ENCODE assay signal across 23 cellular contexts in the genomic region with DNA sequence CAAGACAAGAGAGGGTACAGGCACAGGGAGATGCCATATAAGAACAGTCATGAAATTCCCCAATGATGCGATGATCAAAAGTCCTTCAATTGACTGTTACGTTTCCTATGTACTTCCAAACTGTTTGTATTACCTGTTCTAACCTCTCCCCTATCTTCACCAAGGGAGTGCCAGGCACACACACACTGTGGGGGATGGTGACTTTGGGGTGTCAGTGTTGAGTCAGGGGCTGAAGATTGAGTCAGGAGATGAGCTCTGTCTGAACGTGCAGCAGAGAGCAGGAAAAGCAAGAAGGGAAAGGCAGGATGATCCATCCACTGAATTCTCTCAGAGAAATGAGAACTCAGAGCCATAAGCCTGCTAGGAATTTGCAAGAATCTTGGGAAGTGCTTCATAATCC.
A peak's percentile ranks its signal among the peaks of the same experiment; 100 is the strongest.
DNase-seq lines count a peak whose midpoint lies in the region; ATAC-seq, FAIRE-seq and TF ChIP-seq lines count a peak whose summit lies in the region.
"Had no signal": no experiment of that assay in that cellular context is flagged by ENCODE, and none has a peak within 500 bp of the region (broad histone marks: within the 10 kb centered on the region; RNA-seq: fewer than 3 reads in every experiment).

No MANE protein-coding gene starts in this region.

- H3K4me3 ChIP-seq in IMR-90 (ENCODE audit: insufficient read depth, low read depth, low read length) (no peak overlapping the region), astrocyte (ENCODE audit: insufficient read depth, low read depth, low read length) (no peak overlapping the region), right lobe of liver (no peak overlapping the region), H7 (ENCODE audit: insufficient read depth, low read depth, low read length) (no peak overlapping the region)
- H3K4me3 ChIP-seq: A549; BLaER1 treated with 17β-estradiol and CSF1 and Interleukin-3, amounts not matched to agents 10 nM and 100 nM; GM23338; PC-9; SJCRH30 had no signal

- H3K27me3 ChIP-seq in IMR-90 (ENCODE audit: control insufficient read depth, insufficient read depth, low read length) (no peaks in the 10 kb centered on the region), astrocyte (ENCODE audit: insufficient read depth, low read length) (no peaks in the 10 kb centered on the region), foreskin keratinocyte (no peaks in the 10 kb centered on the region), right lobe of liver (no peaks in the 10 kb centered on the region), H7 (ENCODE audit: control insufficient read depth, insufficient read depth, low read length) (no peaks in the 10 kb centered on the region)
- H3K27me3 ChIP-seq: BLaER1 treated with 17β-estradiol and CSF1 and Interleukin-3, amounts not matched to agents 10 nM and 100 nM; SJCRH30 had no signal

- no peaks in the 10 kb centered on the region for H3K36me3 Mint-ChIP-seq in astrocyte (ENCODE audit: low read depth, unreplicated experiment)
- H3K36me3 Mint-ChIP-seq: CD8-positive, alpha-beta T cell had no signal

- peak overlapping the region; percentile 3 for H2BK5ac ChIP-seq in IMR-90 (ENCODE audit: low read depth, low read length, poor library complexity, severe bottlenecking)

- peak overlapping the region; percentile 79 for H2AFZ ChIP-seq in IMR-90 (replicated peaks; ENCODE audit: low read length, poor library complexity)
- no peak overlapping the region for H2AFZ ChIP-seq in astrocyte (ENCODE audit: low read depth, low read length)
- H2AFZ ChIP-seq: GM23338, PC-9 had no signal

- peak overlapping the region; percentile 65 for H3K4ac ChIP-seq in IMR-90 (ENCODE audit: low read depth, low read length)

- H2BK20ac ChIP-seq in IMR-90 (ENCODE audit: low read depth, low read length), result 0 out of 2 replicates have a peak overlapping the region, but pooled peaks have one; percentile 43

- H4K8ac ChIP-seq in IMR-90 (ENCODE audit: low read depth in 2 of 2, low read length in 2 of 2), result peak overlapping the region in 1 of 2 experiments; percentile 68; a peak in 1 of 4 replicates

- no peak for ATAC-seq in IMR-90 (ENCODE audit: low read depth)
- ATAC-seq in foreskin keratinocyte, result peak; percentile 99
- ATAC-seq in right lobe of liver, result no peak
- no peak for ATAC-seq in HG02840 (IDR thresholded peaks at IDR 0.05; ENCODE audit: low FRiP score, unreplicated experiment)
- ATAC-seq: A549; CD8-positive, alpha-beta T cell; GM23338 had no signal

- no peaks in the 10 kb centered on the region for H3K9me3 Mint-ChIP-seq in astrocyte (ENCODE audit: unreplicated experiment)
- H3K9me3 Mint-ChIP-seq: CD8-positive, alpha-beta T cell; GM23338 had no signal

- in situ Hi-C loops in IMR-90 (cut with MboI; ENCODE audit: low sequenced_read_pairs), result no loop called here

- H4K20me1 ChIP-seq in IMR-90 (ENCODE audit: insufficient read depth, low read length), result no peaks in the 10 kb centered on the region
- H4K20me1 ChIP-seq in astrocyte (ENCODE audit: insufficient read depth, low read length), result no peaks in the 10 kb centered on the region
- H4K20me1 ChIP-seq: BLaER1 treated with 17β-estradiol and CSF1 and Interleukin-3, amounts not matched to agents 10 nM and 100 nM had no signal

- H3K36me3 ChIP-seq in IMR-90 (ENCODE audit: control insufficient read depth, insufficient read depth, low read length) (no peaks in the 10 kb centered on the region), astrocyte (ENCODE audit: insufficient read depth, low read length) (no peaks in the 10 kb centered on the region), right lobe of liver (no peaks in the 10 kb centered on the region), H7 (replicated peaks; ENCODE audit: control insufficient read depth, insufficient read depth, low read length) (no peaks in the 10 kb centered on the region)
- H3K36me3 ChIP-seq: BLaER1 treated with 17β-estradiol and CSF1 and Interleukin-3, amounts not matched to agents 10 nM and 100 nM; SJCRH30 had no signal

- H3K79me2 ChIP-seq in astrocyte (ENCODE audit: insufficient read depth, low read length), result no peaks in the 10 kb centered on the region

- no peak for FAIRE-seq in astrocyte (lab: Jason Lieb, UNC)
- FAIRE-seq: A549, D721Med, G401.6 had no signal

- TF ChIP-seq RAD21 in IMR-90 (IDR thresholded peaks at IDR 0.05; ENCODE audit: low read length), result no peak

- H3K27ac Mint-ChIP-seq in astrocyte (ENCODE audit: unreplicated experiment), result peak overlapping the region; percentile 35
- H3K27ac Mint-ChIP-seq: CD8-positive, alpha-beta T cell; GM23338 had no signal

- TF ChIP-seq CTCF in IMR-90 (conservative IDR thresholded peaks at IDR 0.05; ENCODE audit: low read depth, low read length), result no peak
- no peak for TF ChIP-seq CTCF in astrocyte (IDR thresholded peaks at IDR 0.05; ENCODE audit: insufficient read depth, low read depth, low read length)
- no peak for TF ChIP-seq CTCF in foreskin keratinocyte (conservative IDR thresholded peaks at IDR 0.05)
- TF ChIP-seq CTCF in right lobe of liver (IDR thresholded peaks at IDR 0.05), result no peak

- H2AK5ac ChIP-seq in IMR-90 (ENCODE audit: low read depth, low read length), result peak overlapping the region; percentile 81

- no peaks in the 10 kb centered on the region for H3K27me3 Mint-ChIP-seq in astrocyte (ENCODE audit: low read depth, unreplicated experiment)

- H3K4me2 ChIP-seq in IMR-90 (ENCODE audit: low read depth, low read length), result no peak overlapping the region
- H3K4me2 ChIP-seq in astrocyte (ENCODE audit: low read length), result no peak overlapping the region
- H3K4me2 ChIP-seq: A549; BLaER1 treated with 17β-estradiol and CSF1 and Interleukin-3, amounts not matched to agents 10 nM and 100 nM; GM23338; KMS-11; PC-9 had no signal

- 0 out of 2 replicates have a peak overlapping the region, but pooled peaks have one; percentile 2 for H3K23ac ChIP-seq in IMR-90 (ENCODE audit: low read depth, low read length)

- H3K27ac ChIP-seq in IMR-90 (ENCODE audit: insufficient read depth, low read length), result no peak overlapping the region
- no peak overlapping the region for H3K27ac ChIP-seq in astrocyte (ENCODE audit: low read depth, low read length)
- H3K27ac ChIP-seq in foreskin keratinocyte, result peak overlapping the region; percentile 67
- no peak overlapping the region for H3K27ac ChIP-seq in right lobe of liver
- H3K27ac ChIP-seq: A549; BLaER1 treated with 17β-estradiol and CSF1 and Interleukin-3, amounts not matched to agents 10 nM and 100 nM; KMS-11; PC-9; SJCRH30 had no signal

- H3K9me1 ChIP-seq in IMR-90 (ENCODE audit: insufficient read depth, low read length), result peaks cover 9% of the 10 kb centered on the region

- peak overlapping the region; percentile 25; the same call in 1 of the 2 replicates for H3K18ac ChIP-seq in IMR-90 (ENCODE audit: low read depth, low read length)

- no TSS peak for BruUV-seq in IMR-90 (replicated peaks; lab: Mats Ljungman, UMichigan)

- no peak overlapping the region for H3K4me3 Mint-ChIP-seq in astrocyte (ENCODE audit: unreplicated experiment)
- H3K4me3 Mint-ChIP-seq: CD8-positive, alpha-beta T cell; GM23338 had no signal

- peak overlapping the region; percentile 75; the same call in 1 of the 2 replicates for H3K14ac ChIP-seq in IMR-90 (replicated peaks; ENCODE audit: low read depth, low read length)

- WGBS in IMR-90 (ENCODE audit: extremely low coverage in 2 of 2, insufficient read length in 1 of 2), 2 experiments, result no CpG with 5 or more reads among the region's 3 CpGs
- WGBS in right lobe of liver (ENCODE audit: insufficient coverage, low coverage, low lambda C conversion rate, missing lambda C conversion rate), result 83% methylated on average over 3 of the region's 3 CpGs

- peak overlapping the region; percentile 23 for H2BK120ac ChIP-seq in IMR-90 (ENCODE audit: low read depth, low read length)

- H3K56ac ChIP-seq in IMR-90 (ENCODE audit: extremely low read depth, insufficient read depth, low read length), result no peak overlapping the region

- H2AK9ac ChIP-seq in IMR-90 (replicated peaks; ENCODE audit: low read depth, low read length, poor library complexity), result peak overlapping the region; percentile 33

- H3K9me3 ChIP-seq in IMR-90 (ENCODE audit: control insufficient read depth, insufficient read depth, low read length) (no peaks in the 10 kb centered on the region), astrocyte (ENCODE audit: insufficient read depth, low read depth, low read length) (no peaks in the 10 kb centered on the region), right lobe of liver (no peaks in the 10 kb centered on the region)
- H3K9me3 ChIP-seq: A549; BLaER1 treated with 17β-estradiol and CSF1 and Interleukin-3, amounts not matched to agents 10 nM and 100 nM; SJCRH30 had no signal

- H4K5ac ChIP-seq in IMR-90 (ENCODE audit: low read depth, low read length), result peak overlapping the region; percentile 20; the same call in 1 of the 2 replicates

- DNase-seq in ELR (ENCODE audit: low read depth) (peak; percentile 35), IMR-90 (peak; percentile 49), astrocyte (ENCODE audit: low read depth) (no peak), foreskin keratinocyte (peak; percentile 100), midbrain (lab: John Stamatoyannopoulos, UW) (no peak), right lobe of liver (no peak), H7 (no peak)
- DNase-seq: CD8-positive, alpha-beta T cell; NCI-H1417 treated with DMSO at 0.1 percent for 48 hours; NCI-H1930; NCI-H226; NCI-H524; NCI-H82; PC-9; SJCRH30; SW 1271 had no signal

- intact Hi-C loops in IMR-90 (cut with micrococcal nuclease) (no loop called here), right lobe of liver (cut with DNase I) (no loop called here)

- H2BK15ac ChIP-seq in IMR-90 (ENCODE audit: low read depth, low read length), result peak overlapping the region; percentile 35; the same call in 1 of the 3 replicates

- POLR2A ChIA-PET in IMR-90 (lab: Charles Lee; ENCODE audit: unreplicated experiment), result no interaction called here

- dilution Hi-C loops in IMR-90 (cut with HindIII; ENCODE audit: low sequenced_read_pairs, unreplicated experiment), result no loop called here

- TF ChIP-seq POLR2A in IMR-90 (IDR thresholded peaks at IDR 0.05; ENCODE audit: low read depth, low read length), result no peak
- no peak for TF ChIP-seq POLR2A in right lobe of liver (IDR thresholded peaks at IDR 0.05)

- H3K4me1 ChIP-seq in IMR-90 (ENCODE audit: control insufficient read depth, insufficient read depth, low read length) (peaks cover 10% of the 10 kb centered on the region), astrocyte (ENCODE audit: insufficient read depth, low read length) (peaks cover 4% of the 10 kb centered on the region), foreskin keratinocyte (peaks cover 28% of the 10 kb centered on the region), right lobe of liver (no peaks in the 10 kb centered on the region)
- H3K4me1 ChIP-seq: A549, SJCRH30 had no signal

- CTCF ChIA-PET in IMR-90 (lab: Yijun Ruan, JAX), result no interaction called here

- H3K9ac ChIP-seq in IMR-90 (ENCODE audit: low read depth, low read length) (no peak overlapping the region), astrocyte (ENCODE audit: low read length) (no peak overlapping the region)
- H3K9ac ChIP-seq: BLaER1 treated with 17β-estradiol and CSF1 and Interleukin-3, amounts not matched to agents 10 nM and 100 nM; KMS-11 had no signal

- peaks cover 0 to 5% of the 10 kb centered on the region in 2 experiments; a peak in 1 of 4 replicates for H3K79me1 ChIP-seq in IMR-90 (ENCODE audit: low read depth in 1 of 2, low read length in 2 of 2)

- no peak overlapping the region; the same call in 1 of the 2 replicates for H4K91ac ChIP-seq in IMR-90 (ENCODE audit: insufficient read depth, low read depth, low read length)

- peaks cover 19% of the 10 kb centered on the region for H3K4me1 Mint-ChIP-seq in astrocyte (ENCODE audit: low read depth, unreplicated experiment)

Comparison
In these comparisons a context has a peak if more than half of its experiments do, and no peak if none do; other contexts are left out.
1. DNase-seq: peak in ELR (single experiment), IMR-90 (single experiment) and foreskin keratinocyte (2 of 2); none in astrocyte (single experiment), midbrain (single experiment), right lobe of liver (0 of 3) and H7 (single experiment).